In genomic region chr6:54262956-54263355, GRCh38 we compare ENCODE assay signal across 26 cellular contexts. TPM values are rescaled to one million over a fixed set of nuclear protein-coding genes. Genes with fewer than 3 reads are reported as not detected.
"Had no signal": no experiment of that assay in that cellular context is flagged by ENCODE, and none has a peak within 500 bp of the region (broad histone marks: within the 10 kb centered on the region; RNA-seq: fewer than 3 reads in every experiment).

No MANE protein-coding gene starts in this region.

- H3K4me1 ChIP-seq: foreskin keratinocyte, spleen, testis had no signal

- DNase-seq: activated CD4-positive, alpha-beta T cell treated with anti-CD3 and anti-CD28 coated beads, Interleukin-2, amount 10 ng/mL, durations not matched to agents 7 days and 5 days; activated CD4-positive, CD25-positive, alpha-beta regulatory T cell treated with anti-CD3 and anti-CD28 coated beads, Interleukin-2, amount 50 U/mL, for 72 hours; activated CD8-positive, alpha-beta memory T cell treated with anti-CD3 and anti-CD28 coated beads, Interleukin-2, amount 10 ng/mL, durations not matched to agents 7 days and 5 days; activated CD8-positive, alpha-beta T cell treated with anti-CD3 and anti-CD28 coated beads for 36 hours; activated gamma-delta T cell treated with Interleukin-2 at 50 U/mL for 16 hours; aorta; effector CD4-positive, alpha-beta T cell; erythroblast; foreskin keratinocyte; glutamatergic neuron; hippocampal formation; left ventricle myocardium inferior; natural killer cell; spleen; stimulated activated CD4-positive, alpha-beta T cell treated with anti-CD3 and anti-CD28 coated beads, Interleukin-4, amount 100 ng/mL, for 1 hour; stimulated activated naive CD4-positive, alpha-beta T cell; testis; trophoblast cell; WERI-Rb-1 had no signal

- ATAC-seq: activated CD8-positive, alpha-beta memory T cell treated with anti-CD3 and anti-CD28 coated beads, Interleukin-2, amount 10 ng/mL, durations not matched to agents 7 days and 5 days; activated CD8-positive, alpha-beta T cell treated with anti-CD3 and anti-CD28 coated beads for 36 hours; foreskin keratinocyte; natural killer cell had no signal

- H3K4me3 ChIP-seq: left ventricle myocardium inferior, spleen, testis had no signal

- FAIRE-seq: endometrium, islet of Langerhans had no signal

- H3K27ac ChIP-seq: foreskin keratinocyte, left ventricle myocardium inferior, spleen, testis, WERI-Rb-1 had no signal

- H3K36me3 ChIP-seq: left ventricle myocardium inferior, spleen, WERI-Rb-1 had no signal

- H3K27me3 ChIP-seq: foreskin keratinocyte, spleen, testis had no signal

- H3K9me3 ChIP-seq: left ventricle myocardium inferior, spleen, testis had no signal

RNA-seq across cellular contexts. Expression of gene TINAG, which starts 45.3 kb away (rescaled TPM):
- total RNA-seq: activated CD4-positive, alpha-beta T cell treated with anti-CD3 and anti-CD28 coated beads, Interleukin-2, amount 10 ng/mL, durations not matched to agents 7 days and 5 days; activated CD8-positive, alpha-beta memory T cell treated with anti-CD3 and anti-CD28 coated beads, Interleukin-2, amount 10 ng/mL, durations not matched to agents 7 days and 5 days; activated CD8-positive, alpha-beta T cell treated with anti-CD3 and anti-CD28 coated beads for 36 hours; activated T-helper 1 cell treated with anti-CD3 and anti-CD28 coated beads, Interleukin-12 subunit alpha, Interleukin-12 subunit beta, Interleukin-2, Interleukin-4 antibody, amounts not matched to agents 30 ng/mL and 10 ng/mL and 1 ng/mL, durations not matched to agents 14 hours and 24 hours and 36 hours; aorta; foreskin keratinocyte; lung microvascular endothelial cell; mesothelial cell of epicardium; natural killer cell; osteocyte; progenitor cell of endocrine pancreas; spleen; testis had no signal
- polyA plus RNA-seq: foreskin keratinocyte, spleen had no signal
